ENCODE assay signal across 9 cellular contexts in the genomic region with DNA sequence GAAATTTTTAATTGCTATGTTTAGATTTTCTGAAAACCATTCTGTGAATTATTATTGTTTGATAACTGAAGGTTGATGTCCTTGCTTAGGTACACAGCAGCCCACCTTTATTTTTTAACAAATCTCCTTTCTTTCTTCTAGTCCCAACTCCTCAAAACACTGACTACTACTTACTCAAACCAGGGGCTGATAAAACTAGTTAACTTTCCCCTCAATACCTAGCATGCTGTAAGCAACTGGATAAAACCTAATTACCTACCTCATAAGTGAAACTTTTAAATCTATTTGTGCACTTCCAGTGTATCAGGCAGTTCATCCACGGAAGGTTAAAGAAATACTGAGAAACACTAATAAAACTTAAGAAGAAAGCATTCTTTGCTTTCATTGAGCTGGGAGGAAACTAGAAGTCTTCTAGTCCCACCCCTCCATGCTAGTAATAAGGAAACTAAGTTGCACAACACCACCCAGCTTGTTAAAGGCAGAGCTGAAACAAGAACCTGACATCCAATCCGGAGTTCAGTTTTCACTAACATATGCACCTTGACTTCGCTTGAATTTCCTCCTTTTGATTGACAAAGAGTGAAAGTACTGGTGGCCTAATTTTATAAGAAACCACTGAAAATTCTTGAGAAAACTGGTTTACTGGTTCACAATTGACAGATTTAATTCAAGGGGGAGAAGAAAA.
A peak's percentile ranks its signal among the peaks of the same experiment; 100 is the strongest.
DNase-seq lines count a peak whose midpoint lies in the region; ATAC-seq and TF ChIP-seq lines count a peak whose summit lies in the region.
"Had no signal": no experiment of that assay in that cellular context is flagged by ENCODE, and none has a peak within 500 bp of the region (broad histone marks: within the 10 kb centered on the region; RNA-seq: fewer than 3 reads in every experiment).

No MANE protein-coding gene starts in this region.

- H4K91ac ChIP-seq in H9 (ENCODE audit: insufficient read length, low read depth, low read length), result no peak overlapping the region

- H3K4me1 ChIP-seq in CD4-positive, CD25-positive, alpha-beta regulatory T cell (ENCODE audit: control insufficient read depth, insufficient read depth, low read length, poor library complexity, severe bottlenecking), result peaks cover 4% of the 10 kb centered on the region
- H3K4me1 ChIP-seq in H9 (ENCODE audit: insufficient read depth, low read length), result no peaks in the 10 kb centered on the region

- H2BK20ac ChIP-seq in H9 (ENCODE audit: low read depth, low read length, poor library complexity, severe bottlenecking), result no peak overlapping the region

- H3K9ac ChIP-seq in SU-DHL-6 (ENCODE audit: low read length) (no peak overlapping the region), H9 (ENCODE audit: extremely low read depth, insufficient read length, low read length) (no peak overlapping the region)

- H3K9me3 Mint-ChIP-seq in CD4-positive, CD25-positive, alpha-beta regulatory T cell, result peaks cover 0 to 7% (median 4%) of the 10 kb centered on the region in 7 donors
- peaks cover 8 to 16% of the 10 kb centered on the region in 2 experiments; a peak in 4 of 5 replicates for H3K9me3 Mint-ChIP-seq in H9

- no peak overlapping the region for H3K23ac ChIP-seq in H9 (ENCODE audit: insufficient read length, low read depth, low read length)

- TF ChIP-seq CTCF in SU-DHL-6 (IDR thresholded peaks at IDR 0.05; ENCODE audit: insufficient read depth, low read length, poor library complexity, severe bottlenecking) (no peak), H9 (conservative IDR thresholded peaks at IDR 0.05) (no peak)

- H2AK5ac ChIP-seq in H9 (ENCODE audit: insufficient read length, low read length), result no peak overlapping the region

- no peak overlapping the region for H3T11ph ChIP-seq in H9 (ENCODE audit: low read length)

- H3F3A ChIP-seq in SU-DHL-6 (ENCODE audit: insufficient read depth), result no peaks in the 10 kb centered on the region

- H3K36me3 ChIP-seq in CD4-positive, CD25-positive, alpha-beta regulatory T cell (ENCODE audit: control insufficient read depth, insufficient read depth, low read length), result no peaks in the 10 kb centered on the region
- H3K36me3 ChIP-seq in SU-DHL-6 (ENCODE audit: low read length), result no peaks in the 10 kb centered on the region
- H3K36me3 ChIP-seq: cardiac muscle cell had no signal

- H3K4me2 ChIP-seq in SU-DHL-6 (ENCODE audit: low read depth, low read length, poor library complexity, severe bottlenecking) (peak overlapping the region; percentile 46), H9 (ENCODE audit: insufficient read depth, insufficient read length, low read length) (no peak overlapping the region)

- H2BK5ac ChIP-seq in H9 (ENCODE audit: insufficient read length, low read length), result no peak overlapping the region

- no peaks in the 10 kb centered on the region for H3K9me3 ChIP-seq in CD4-positive, CD25-positive, alpha-beta regulatory T cell (ENCODE audit: control insufficient read depth in 2 of 2, low read length in 2 of 2)
- H3K9me3 ChIP-seq in SU-DHL-6 (ENCODE audit: insufficient read depth, low read length) (no peaks in the 10 kb centered on the region), H9 (ENCODE audit: control insufficient read depth, low read depth, low read length) (no peaks in the 10 kb centered on the region)

- H3K27ac Mint-ChIP-seq in CD4-positive, CD25-positive, alpha-beta regulatory T cell, result peak overlapping the region; percentile 36 to 94 (median 76)
- H3K27ac Mint-ChIP-seq in H9, result no peak overlapping the region

- no peaks in the 10 kb centered on the region for H3K27me3 Mint-ChIP-seq in CD4-positive, CD25-positive, alpha-beta regulatory T cell
- peaks cover 2% of the 10 kb centered on the region for H3K27me3 Mint-ChIP-seq in H9 (ENCODE audit: low read depth)

- H2AFZ ChIP-seq in SU-DHL-6 (ENCODE audit: low read depth, low read length, severe bottlenecking) (peak overlapping the region; percentile 68), H9 (ENCODE audit: low read length) (no peak overlapping the region)

- H3K9me2 ChIP-seq in SU-DHL-6 (replicated peaks; ENCODE audit: insufficient read depth, low read length), result no peaks in the 10 kb centered on the region

- no peaks in the 10 kb centered on the region for H3K36me3 Mint-ChIP-seq in CD4-positive, CD25-positive, alpha-beta regulatory T cell
- peaks cover 0 to 7% (median 0%) of the 10 kb centered on the region in 3 experiments; a peak in 2 of 7 replicates for H3K36me3 Mint-ChIP-seq in H9 (ENCODE audit: insufficient read depth in 1 of 3, low read depth in 3 of 3)

- H2BK120ac ChIP-seq in H9 (ENCODE audit: low read depth, low read length, poor library complexity, severe bottlenecking), result no peak overlapping the region

- no peaks in the 10 kb centered on the region for H3K23me2 ChIP-seq in H9 (ENCODE audit: insufficient read length, low read depth, low read length, poor library complexity, severe bottlenecking)

- no peak overlapping the region for H4K5ac ChIP-seq in H9 (ENCODE audit: insufficient read length, low read depth, low read length)

- H4K20me1 ChIP-seq in SU-DHL-6 (ENCODE audit: low read depth, low read length), result no peaks in the 10 kb centered on the region
- H4K20me1 ChIP-seq in H9 (ENCODE audit: control insufficient read depth, insufficient read depth, insufficient read length), result no peaks in the 10 kb centered on the region

- H3K56ac ChIP-seq in H9 (ENCODE audit: insufficient read length, low read depth, low read length), result no peak overlapping the region

- no peaks in the 10 kb centered on the region for H3K79me1 ChIP-seq in H9 (ENCODE audit: insufficient read depth, low read depth, low read length, poor library complexity, severe bottlenecking)

- no peak overlapping the region for H3K4ac ChIP-seq in H9 (ENCODE audit: low read depth, low read length)

- no peak overlapping the region for H3K27ac ChIP-seq in CD4-positive, CD25-positive, alpha-beta regulatory T cell (ENCODE audit: insufficient read depth, low read length, poor library complexity, severe bottlenecking)
- H3K27ac ChIP-seq in SU-DHL-6 (ENCODE audit: low read depth, low read length), result no peak overlapping the region
- H3K27ac ChIP-seq in H9 (ENCODE audit: insufficient read length, low read depth, low read length), result no peak overlapping the region
- H3K27ac ChIP-seq: cardiac muscle cell had no signal

- H3K4me3 ChIP-seq in CD4-positive, CD25-positive, alpha-beta regulatory T cell (ENCODE audit: low read depth, low read length), result peak overlapping the region; percentile 58
- no peak overlapping the region for H3K4me3 ChIP-seq in SU-DHL-6 (ENCODE audit: insufficient read depth, low read length, poor library complexity, severe bottlenecking)
- H3K4me3 ChIP-seq: cardiac muscle cell had no signal

- peaks cover under 1% of the 10 kb centered on the region for H3K27me3 ChIP-seq in CD4-positive, CD25-positive, alpha-beta regulatory T cell (ENCODE audit: control insufficient read depth, insufficient read depth, low read length)
- H3K27me3 ChIP-seq in SU-DHL-6 (ENCODE audit: low read length), result no peaks in the 10 kb centered on the region
- no peaks in the 10 kb centered on the region for H3K27me3 ChIP-seq in H9 (ENCODE audit: insufficient read depth, low read length)
- H3K27me3 ChIP-seq: cardiac muscle cell had no signal

- no peak overlapping the region for H3K18ac ChIP-seq in H9 (ENCODE audit: insufficient read length, low read depth, low read length)

- peak; percentile 82 to 85 for ATAC-seq in CD4-positive, CD25-positive, alpha-beta regulatory T cell (ENCODE audit: low read depth in 2 of 2)
- ATAC-seq in HG03135 (IDR thresholded peaks at IDR 0.05; ENCODE audit: unreplicated experiment), result peak; percentile 98
- ATAC-seq in left lobe of liver, result peak; percentile 42

- H3K79me2 ChIP-seq in SU-DHL-6 (ENCODE audit: insufficient read depth, low read length), result no peaks in the 10 kb centered on the region
- H3K79me2 ChIP-seq in H9 (ENCODE audit: insufficient read depth, low read length), result no peaks in the 10 kb centered on the region

- peak overlapping the region; percentile 37 to 84 (median 70) for H3K4me3 Mint-ChIP-seq in CD4-positive, CD25-positive, alpha-beta regulatory T cell
- no peak overlapping the region for H3K4me3 Mint-ChIP-seq in H9

- H2BK12ac ChIP-seq in H9 (ENCODE audit: insufficient read length, low read depth, low read length), result no peak overlapping the region

- WGBS in H9 (ENCODE audit: extremely low coverage, insufficient read length, low lambda C conversion rate), result no CpG with 5 or more reads among the region's 3 CpGs

- no peak overlapping the region for H3K14ac ChIP-seq in H9 (ENCODE audit: insufficient read depth, low read length)

- no peak overlapping the region for H4K8ac ChIP-seq in H9 (replicated peaks; ENCODE audit: insufficient read length, low read depth, low read length)

- no peak overlapping the region for H2BK15ac ChIP-seq in H9 (ENCODE audit: low read depth, low read length)

- H3K4me1 Mint-ChIP-seq in CD4-positive, CD25-positive, alpha-beta regulatory T cell, result peaks cover 8 to 14% (median 12%) of the 10 kb centered on the region in 4 donors
- H3K4me1 Mint-ChIP-seq in H9, result no peaks in the 10 kb centered on the region

- peak in 2 of 3 donors; percentile 27 to 89 for DNase-seq in CD4-positive, CD25-positive, alpha-beta regulatory T cell
- peak; percentile 44 for DNase-seq in GM19238 (ENCODE audit: insufficient read length, low spot score)
- no peak for DNase-seq in left lobe of liver (ENCODE audit: low spot score)
- no peak for DNase-seq in inferior parietal cortex (ENCODE audit: extremely low spot score)
- DNase-seq in activated CD8-positive, alpha-beta memory T cell treated with anti-CD3 and anti-CD28 coated beads, Interleukin-2, amount 50 U/mL, for 48 hours, result no peak
- no peak for DNase-seq in H9

Comparison
In these comparisons a context has a peak if more than half of its experiments do, and no peak if none do; other contexts are left out.
1. ATAC-seq: peak in every context shown above with its lines; median percentile 98 in HG03135; 84 in CD4-positive, CD25-positive, alpha-beta regulatory T cell; 42 in left lobe of liver.
2. DNase-seq: peak in CD4-positive, CD25-positive, alpha-beta regulatory T cell (2 of 3) and GM19238 (single experiment); none in left lobe of liver (single experiment), inferior parietal cortex (single experiment), activated CD8-positive, alpha-beta memory T cell treated with anti-CD3 and anti-CD28 coated beads, Interleukin-2, amount 50 U/mL, for 48 hours (single experiment) and H9 (single experiment).
3. H3K27ac Mint-ChIP-seq: peak in CD4-positive, CD25-positive, alpha-beta regulatory T cell (3 of 3); none in H9 (0 of 3).
4. H3K4me3 Mint-ChIP-seq: peak in CD4-positive, CD25-positive, alpha-beta regulatory T cell (4 of 4); none in H9 (0 of 2).